ENCODE assay signal across 8 cellular contexts in the genomic region with DNA sequence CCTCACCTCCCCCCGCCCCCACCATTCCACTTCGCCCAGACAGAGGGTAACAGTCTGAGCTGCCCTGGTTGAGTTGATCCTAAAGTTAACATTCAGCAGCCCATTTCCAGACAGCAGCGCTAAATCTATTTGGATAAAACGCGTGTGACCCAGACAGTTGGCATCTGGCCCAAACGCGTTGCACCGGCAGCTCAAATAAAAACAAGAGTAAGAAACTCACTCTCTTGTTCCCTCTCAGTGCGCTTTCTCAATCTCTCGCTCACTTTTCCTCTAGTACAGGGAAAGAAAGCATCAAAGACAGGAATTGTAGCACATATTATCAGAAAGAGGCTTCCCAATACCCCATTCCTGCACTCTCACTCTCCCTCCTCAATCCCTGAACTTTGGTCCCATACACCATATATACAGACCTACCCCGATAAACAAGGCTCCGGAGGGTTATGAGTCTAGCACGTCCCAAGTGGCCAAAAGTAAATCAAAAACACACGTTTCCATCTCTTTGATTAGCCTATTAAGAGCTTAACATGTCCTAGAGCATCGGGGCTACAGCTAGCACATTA. TPM values are rescaled to one million over a fixed set of nuclear protein-coding genes. Genes with fewer than 3 reads are reported as not detected.
DNase-seq lines count a peak whose midpoint lies in the region; ATAC-seq, FAIRE-seq and TF ChIP-seq lines count a peak whose summit lies in the region.

No MANE protein-coding gene starts in this region.

- no peak for TF ChIP-seq POLR2A in GM12892 (IDR thresholded peaks at IDR 0.05; ENCODE audit: low read depth, low read length)

- H3K79me2 ChIP-seq in SU-DHL-6 (ENCODE audit: insufficient read depth, low read length) = no peaks in the 10 kb centered on the region

- H4K20me1 ChIP-seq in SU-DHL-6 (ENCODE audit: low read depth, low read length) = no peaks in the 10 kb centered on the region

- H3K4me3 ChIP-seq in HUES6 (ENCODE audit: low read depth, low read length) (peak overlapping the region; percentile 75), SU-DHL-6 (ENCODE audit: insufficient read depth, low read length, poor library complexity, severe bottlenecking) (peak overlapping the region; percentile 61)

- H3K4me2 ChIP-seq in SU-DHL-6 (ENCODE audit: low read depth, low read length, poor library complexity, severe bottlenecking) = peak overlapping the region; percentile 99

- FAIRE-seq in GM12892 (lab: Jason Lieb, UNC) = peak; percentile 46

- peak overlapping the region; percentile 89 for H2AFZ ChIP-seq in SU-DHL-6 (ENCODE audit: low read depth, low read length, severe bottlenecking)

- ATAC-seq in left lobe of liver (peak; percentile 75), HG03039 (IDR thresholded peaks at IDR 0.05; ENCODE audit: unreplicated experiment) (no peak)

- no peak overlapping the region for H3K27ac ChIP-seq in HUES6 (ENCODE audit: low read depth, low read length)
- H3K27ac ChIP-seq in SU-DHL-6 (ENCODE audit: low read depth, low read length) = no peak overlapping the region

- TF ChIP-seq CTCF in SU-DHL-6 (IDR thresholded peaks at IDR 0.05; ENCODE audit: insufficient read depth, low read length, poor library complexity, severe bottlenecking) = no peak

- no peaks in the 10 kb centered on the region for H3K36me3 ChIP-seq in HUES6 (ENCODE audit: control insufficient read depth, insufficient read depth, low read length)
- H3K36me3 ChIP-seq in SU-DHL-6 (ENCODE audit: low read length) = no peaks in the 10 kb centered on the region

- no peaks in the 10 kb centered on the region for H3K9me2 ChIP-seq in SU-DHL-6 (replicated peaks; ENCODE audit: insufficient read depth, low read length)

- no peaks in the 10 kb centered on the region; the same call in 1 of the 2 replicates for H3K27me3 ChIP-seq in HUES6 (ENCODE audit: control insufficient read depth, insufficient read depth, low read length)
- no peaks in the 10 kb centered on the region for H3K27me3 ChIP-seq in SU-DHL-6 (ENCODE audit: low read length)

- peaks cover 14% of the 10 kb centered on the region for H3K4me1 ChIP-seq in HUES6 (ENCODE audit: control insufficient read depth, insufficient read depth, low read length)

- H3K9ac ChIP-seq in HUES6 (ENCODE audit: low read length) (peak overlapping the region; percentile 55), SU-DHL-6 (ENCODE audit: low read length) (peak overlapping the region; percentile 53)

- DNase-seq in A172 (ENCODE audit: low spot score) (peak; percentile 59), GM12892 (ENCODE audit: insufficient read length) (no peak), dedifferentiated amniotic fluid mesenchymal stem cell (ENCODE audit: extremely low spot score) (peak; percentile 72), left lobe of liver (ENCODE audit: low spot score) (peak; percentile 89)
- DNase-seq in stimulated activated CD8-positive, alpha-beta memory T cell treated with anti-CD3 and anti-CD28 coated beads, Interleukin-4, amount 100 ng/mL, for 24 hours (ENCODE audit: low read depth) = peak; percentile 15

- H3F3A ChIP-seq in SU-DHL-6 (ENCODE audit: insufficient read depth) = peaks cover 12% of the 10 kb centered on the region

- H3K9me3 ChIP-seq in HUES6 (ENCODE audit: control insufficient read depth, insufficient read depth, low read depth, low read length) (no peaks in the 10 kb centered on the region), SU-DHL-6 (ENCODE audit: insufficient read depth, low read length) (no peaks in the 10 kb centered on the region)

RNA-seq across cellular contexts. Expression of a gene that starts 1.3 kb away (rescaled TPM):
- 15.9 and 21.1 TPM in 2 replicates for total RNA-seq in A172 (2014; rRNA removed; shearing (Covaris generic))
- polyA plus RNA-seq in GM12892 (2012; ENCODE audit: missing spikeins) = 1.7 TPM
- 0.30 TPM for total RNA-seq in left lobe of liver

Comparison
In these comparisons a context has a peak if more than half of its experiments do, and no peak if none do; other contexts are left out.
1. RNA of a gene that starts 1.3 kb away (total RNA-seq): 15.9 to 21.1 TPM in A172; 0.30 TPM in left lobe of liver (single experiment); every median in the first group is over 10 times any median in the second.